ENCODE assay signal across 9 cellular contexts in the genomic region with DNA sequence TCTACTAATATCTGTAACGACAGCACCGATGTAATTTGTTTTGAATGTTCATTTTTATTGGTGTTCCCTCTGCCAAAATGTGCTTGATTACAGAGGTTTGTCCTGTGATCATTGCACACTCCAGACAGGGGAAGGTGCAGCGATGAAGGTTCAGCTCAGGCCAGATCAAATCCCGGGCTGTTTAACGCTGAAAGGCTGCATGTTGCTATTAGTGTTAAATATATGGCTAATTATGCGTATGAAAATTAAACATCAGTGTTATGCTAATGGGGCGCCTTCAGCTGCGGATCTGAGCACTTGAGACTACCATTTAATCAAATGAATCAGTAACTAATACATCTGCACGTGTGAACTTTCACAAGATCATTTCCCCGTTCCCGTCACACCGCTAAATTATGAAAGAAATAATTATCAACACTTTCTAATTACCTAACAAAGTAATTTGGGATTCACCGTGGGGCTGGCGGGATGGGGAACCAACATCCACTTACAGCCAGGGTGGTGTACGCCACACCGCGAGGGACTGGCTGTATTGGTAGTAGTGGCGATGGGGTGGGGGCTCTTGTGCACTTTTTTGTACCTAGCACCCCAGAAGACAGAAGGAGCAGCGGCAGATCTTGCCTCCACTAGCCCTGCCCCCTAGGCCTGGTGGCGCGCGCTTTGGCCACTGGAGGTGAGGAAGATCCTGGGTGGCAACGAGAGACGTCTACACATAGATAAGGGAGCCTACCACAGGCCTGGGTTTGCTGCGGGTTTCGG. TPM values are rescaled to one million over a fixed set of nuclear protein-coding genes. Genes with fewer than 3 reads are reported as not detected.
DNase-seq lines count a peak whose midpoint lies in the region; ATAC-seq and TF ChIP-seq lines count a peak whose summit lies in the region.
"Had no signal": no experiment of that assay in that cellular context is flagged by ENCODE, and none has a peak within 500 bp of the region (broad histone marks: within the 10 kb centered on the region; RNA-seq: fewer than 3 reads in every experiment).

No MANE protein-coding gene starts in this region.

- peaks cover 12% of the 10 kb centered on the region; the same call in 1 of the 2 replicates for H3K4me1 ChIP-seq in iPS-20b (ENCODE audit: insufficient read depth, low read length)

- H3K27ac Mint-ChIP-seq in T-helper 17 cell: peak overlapping the region; percentile 92

- H3K36me3 Mint-ChIP-seq in T-helper 17 cell (ENCODE audit: low read depth): peaks cover 2% of the 10 kb centered on the region

- no peaks in the 10 kb centered on the region for H3K36me3 ChIP-seq in iPS-20b (ENCODE audit: insufficient read depth, low read depth, low read length)

- no peak overlapping the region for H3K9ac ChIP-seq in iPS-20b (ENCODE audit: low read depth, low read length)

- peaks cover 100% of the 10 kb centered on the region for H3K27me3 ChIP-seq in iPS-20b (ENCODE audit: insufficient read depth, low read length)

- peaks cover 6% of the 10 kb centered on the region for H3K9me3 ChIP-seq in T-helper 17 cell (ENCODE audit: control insufficient read depth, low read length, poor library complexity, severe bottlenecking)
- peaks cover 19% of the 10 kb centered on the region; the same call in 1 of the 2 replicates for H3K9me3 ChIP-seq in iPS-20b (ENCODE audit: insufficient read depth, low read depth, low read length)

- H3K4me3 ChIP-seq in AG10803 (ENCODE audit: low read length): peak overlapping the region; percentile 67
- H3K4me3 ChIP-seq in iPS-20b (ENCODE audit: low read length): peak overlapping the region; percentile 64; the same call in 1 of the 2 replicates

- ATAC-seq in T-helper 17 cell (no peak), HG02885 (IDR thresholded peaks at IDR 0.05; ENCODE audit: poor library complexity, unreplicated experiment) (no peak), HG03139 (IDR thresholded peaks at IDR 0.05; ENCODE audit: unreplicated experiment) (no peak)

- peak overlapping the region; percentile 85 for H3K4me3 Mint-ChIP-seq in T-helper 17 cell

- DNase-seq in AG10803 (ENCODE audit: low read depth) (no peak), GM10266 (ENCODE audit: extremely low spot score) (peak; percentile 32), T-helper 17 cell (no peak), NCI-H2081 (lab: John Stamatoyannopoulos, UW) (no peak), NCI-H1436 treated with DMSO at 0.1 percent for 48 hours (lab: John Stamatoyannopoulos, UW) (no peak)

- H3K4me1 Mint-ChIP-seq in T-helper 17 cell: peaks cover 50% of the 10 kb centered on the region

- H3K27me3 Mint-ChIP-seq in T-helper 17 cell: peaks cover 95% of the 10 kb centered on the region

- no peak overlapping the region for H3K27ac ChIP-seq in iPS-20b (ENCODE audit: low read length)

- no peak for TF ChIP-seq CTCF in AG10803 (conservative IDR thresholded peaks at IDR 0.05; ENCODE audit: low read length)
- no peak for TF ChIP-seq CTCF in GM10266 (IDR thresholded peaks at IDR 0.05; ENCODE audit: control insufficient read depth, insufficient read depth, low read depth, missing control alignments)

RNA-seq across cellular contexts. Expression of a gene that starts 1.4 kb away (rescaled TPM):
- total RNA-seq in T-helper 17 cell: not detected
- total RNA-seq: fibroblast of villous mesenchyme had no signal

RNA-seq across cellular contexts. Expression of a gene that starts 18.8 kb away (rescaled TPM):
- not detected for total RNA-seq in T-helper 17 cell
